ENCODE assay signal across 9 cellular contexts in genomic region chr18:55421612-55422381, GRCh38.
A peak's percentile ranks its signal among the peaks of the same experiment; 100 is the strongest.
DNase-seq lines count a peak whose midpoint lies in the region; ATAC-seq, FAIRE-seq and TF ChIP-seq lines count a peak whose summit lies in the region.
"Had no signal": no experiment of that assay in that cellular context is flagged by ENCODE, and none has a peak within 500 bp of the region (broad histone marks: within the 10 kb centered on the region; RNA-seq: fewer than 3 reads in every experiment).

No MANE protein-coding gene starts in this region.

- POLR2A ChIA-PET in activated CD8-positive, alpha-beta T cell treated with anti-CD3 and anti-CD28 coated beads for 36 hours (lab: Charles Lee): no interaction called here
- POLR2A ChIA-PET in CD8-positive, alpha-beta T cell (lab: Charles Lee): no interaction called here

- H3K9me3 ChIP-seq in SJSA1 (replicated peaks) (no peaks in the 10 kb centered on the region), endodermal cell (ENCODE audit: control insufficient read depth, low read length) (no peaks in the 10 kb centered on the region)
- no peaks in the 10 kb centered on the region for H3K9me3 ChIP-seq in CD8-positive, alpha-beta T cell (ENCODE audit: low read length)

- ATAC-seq in Right ventricle myocardium superior (ENCODE audit: poor library complexity) (peak; percentile 51), GM18502 (IDR thresholded peaks at IDR 0.05; ENCODE audit: poor library complexity, unreplicated experiment) (no peak)
- ATAC-seq in activated CD8-positive, alpha-beta T cell treated with anti-CD3 and anti-CD28 coated beads for 36 hours: no peak
- no peak for ATAC-seq in CD8-positive, alpha-beta T cell

- H3K4me3 Mint-ChIP-seq in endodermal cell: no peak overlapping the region
- H3K4me3 Mint-ChIP-seq in activated CD8-positive, alpha-beta T cell treated with anti-CD3 and anti-CD28 coated beads for 36 hours: no peak overlapping the region
- no peak overlapping the region for H3K4me3 Mint-ChIP-seq in CD8-positive, alpha-beta T cell
- H3K4me3 Mint-ChIP-seq: activated naive CD4-positive, alpha-beta T cell treated with anti-CD3 and anti-CD28 coated beads, Interleukin-2, amount 10 ng/mL, durations not matched to agents 7 days and 5 days had no signal

- H3K27me3 ChIP-seq in SJSA1 (replicated peaks) (no peaks in the 10 kb centered on the region), endodermal cell (ENCODE audit: control insufficient read depth, insufficient read depth, low read length, poor library complexity, severe bottlenecking) (no peaks in the 10 kb centered on the region)
- H3K27me3 ChIP-seq in CD8-positive, alpha-beta T cell (ENCODE audit: insufficient read depth, low read length): no peaks in the 10 kb centered on the region

- H3K27ac ChIP-seq in SJSA1: peak overlapping the region; percentile 65
- H3K27ac ChIP-seq in skin epidermis: peak overlapping the region in 20 of 21 experiments; percentile 18 to 92 (median 76)
- H3K27ac ChIP-seq in endodermal cell (ENCODE audit: low read depth, low read length): no peak overlapping the region
- no peak overlapping the region for H3K27ac ChIP-seq in CD8-positive, alpha-beta T cell (ENCODE audit: low read depth, low read length)

- H3K4me1 Mint-ChIP-seq in endodermal cell: peaks cover 51% of the 10 kb centered on the region
- H3K4me1 Mint-ChIP-seq in activated CD8-positive, alpha-beta T cell treated with anti-CD3 and anti-CD28 coated beads for 36 hours (ENCODE audit: low read depth): peaks cover 3% of the 10 kb centered on the region
- peaks cover 4% of the 10 kb centered on the region for H3K4me1 Mint-ChIP-seq in CD8-positive, alpha-beta T cell (ENCODE audit: low read depth)
- H3K4me1 Mint-ChIP-seq: activated naive CD4-positive, alpha-beta T cell treated with anti-CD3 and anti-CD28 coated beads, Interleukin-2, amount 10 ng/mL, durations not matched to agents 7 days and 5 days had no signal

- DNase-seq in GM12891 (ENCODE audit: insufficient read length, low spot score): no peak
- DNase-seq in SJSA1 (ENCODE audit: low read depth in 1 of 2, low spot score in 2 of 2): peak in 1 of 2 experiments; percentile 64
- DNase-seq in Right ventricle myocardium superior: no peak
- DNase-seq in endodermal cell: no peak
- DNase-seq in activated CD8-positive, alpha-beta T cell treated with anti-CD3 and anti-CD28 coated beads for 36 hours: no peak
- no peak for DNase-seq in CD8-positive, alpha-beta T cell
- DNase-seq: activated naive CD4-positive, alpha-beta T cell treated with anti-CD3 and anti-CD28 coated beads, Interleukin-2, amount 10 ng/mL, durations not matched to agents 7 days and 5 days had no signal

- 81% methylated on average over 7 of the region's 8 CpGs; no CpG with 5 or more reads in 1 of the 2 experiments for WGBS in endodermal cell (ENCODE audit: insufficient coverage in 1 of 2, insufficient read length in 1 of 2), 2 experiments

- no peaks in the 10 kb centered on the region for H3K27me3 Mint-ChIP-seq in endodermal cell (ENCODE audit: insufficient read depth)
- peaks cover 8% of the 10 kb centered on the region for H3K27me3 Mint-ChIP-seq in activated CD8-positive, alpha-beta T cell treated with anti-CD3 and anti-CD28 coated beads for 36 hours
- peaks cover 4% of the 10 kb centered on the region for H3K27me3 Mint-ChIP-seq in CD8-positive, alpha-beta T cell (ENCODE audit: low read depth)
- H3K27me3 Mint-ChIP-seq: activated naive CD4-positive, alpha-beta T cell treated with anti-CD3 and anti-CD28 coated beads, Interleukin-2, amount 10 ng/mL, durations not matched to agents 7 days and 5 days had no signal

- no peak for TF ChIP-seq POLR2A in GM12891 (IDR thresholded peaks at IDR 0.05; ENCODE audit: low read depth, low read length)

- intact Hi-C loops in Right ventricle myocardium superior (cut with DNase I): loop anchor here (5.0 kb wide), 1 partner anchor 166 kb away; the partner anchor contains the start of gene TCF4
- intact Hi-C loops in activated CD8-positive, alpha-beta T cell treated with anti-CD3 and anti-CD28 coated beads for 36 hours (cut with micrococcal nuclease): no loop called here
- intact Hi-C loops in CD8-positive, alpha-beta T cell (cut with DNase I, micrococcal nuclease): no loop called here

- no peak overlapping the region for H3K27ac Mint-ChIP-seq in endodermal cell
- no peak overlapping the region for H3K27ac Mint-ChIP-seq in activated CD8-positive, alpha-beta T cell treated with anti-CD3 and anti-CD28 coated beads for 36 hours
- H3K27ac Mint-ChIP-seq in CD8-positive, alpha-beta T cell: no peak overlapping the region
- H3K27ac Mint-ChIP-seq: activated naive CD4-positive, alpha-beta T cell treated with anti-CD3 and anti-CD28 coated beads, Interleukin-2, amount 10 ng/mL, durations not matched to agents 7 days and 5 days had no signal

- CTCF ChIA-PET in activated CD8-positive, alpha-beta T cell treated with anti-CD3 and anti-CD28 coated beads for 36 hours (lab: Charles Lee): no interaction called here
- CTCF ChIA-PET in CD8-positive, alpha-beta T cell (lab: Charles Lee): no interaction called here

- H3K9me3 Mint-ChIP-seq in endodermal cell: no peaks in the 10 kb centered on the region
- no peaks in the 10 kb centered on the region for H3K9me3 Mint-ChIP-seq in activated CD8-positive, alpha-beta T cell treated with anti-CD3 and anti-CD28 coated beads for 36 hours
- H3K9me3 Mint-ChIP-seq in CD8-positive, alpha-beta T cell: no peaks in the 10 kb centered on the region
- H3K9me3 Mint-ChIP-seq: activated naive CD4-positive, alpha-beta T cell treated with anti-CD3 and anti-CD28 coated beads, Interleukin-2, amount 10 ng/mL, durations not matched to agents 7 days and 5 days had no signal

- H3K4me3 ChIP-seq in SJSA1 (peak overlapping the region; percentile 14), skin epidermis (peak overlapping the region in 5 of 7 experiments; percentile 3 to 38 (median 30)), endodermal cell (ENCODE audit: low read length) (no peak overlapping the region)
- no peak overlapping the region for H3K4me3 ChIP-seq in CD8-positive, alpha-beta T cell (ENCODE audit: low read depth, low read length)

- H3K36me3 ChIP-seq in SJSA1 (no peaks in the 10 kb centered on the region), endodermal cell (ENCODE audit: control insufficient read depth, insufficient read depth, low read length) (no peaks in the 10 kb centered on the region)
- no peaks in the 10 kb centered on the region for H3K36me3 ChIP-seq in CD8-positive, alpha-beta T cell (ENCODE audit: insufficient read depth, low read length)

- FAIRE-seq in GM12891 (lab: Jason Lieb, UNC): peak; percentile 69

- H3K36me3 Mint-ChIP-seq in endodermal cell (ENCODE audit: low read depth): no peaks in the 10 kb centered on the region
- H3K36me3 Mint-ChIP-seq in activated CD8-positive, alpha-beta T cell treated with anti-CD3 and anti-CD28 coated beads for 36 hours (ENCODE audit: low read depth): no peaks in the 10 kb centered on the region
- H3K36me3 Mint-ChIP-seq in CD8-positive, alpha-beta T cell: no peaks in the 10 kb centered on the region
- H3K36me3 Mint-ChIP-seq: activated naive CD4-positive, alpha-beta T cell treated with anti-CD3 and anti-CD28 coated beads, Interleukin-2, amount 10 ng/mL, durations not matched to agents 7 days and 5 days had no signal

- no peak for TF ChIP-seq CTCF in endodermal cell (conservative IDR thresholded peaks at IDR 0.05)
- no peak for TF ChIP-seq CTCF in activated CD8-positive, alpha-beta T cell treated with anti-CD3 and anti-CD28 coated beads for 36 hours (IDR thresholded peaks at IDR 0.05)
- TF ChIP-seq CTCF in CD8-positive, alpha-beta T cell (IDR thresholded peaks at IDR 0.05): no peak

- peaks cover 20% of the 10 kb centered on the region for H3K4me1 ChIP-seq in SJSA1 (replicated peaks)
- H3K4me1 ChIP-seq in endodermal cell (ENCODE audit: control insufficient read depth, insufficient read depth, low read length): peaks cover 8% of the 10 kb centered on the region
- no peaks in the 10 kb centered on the region for H3K4me1 ChIP-seq in CD8-positive, alpha-beta T cell (ENCODE audit: insufficient read depth, low read length)

- no peak overlapping the region for H3K9ac ChIP-seq in endodermal cell (ENCODE audit: extremely low read depth, low read length, poor library complexity, severe bottlenecking)

TF ChIP-seq in GM12891, 5 proteins besides CTCF, POLR2A, EP300 and RAD21:
- TF ChIP-seq POLR2AphosphoS5 (IDR thresholded peaks at IDR 0.05; ENCODE audit: low read depth, low read length): no peak

Comparison
In these comparisons a context has a peak if more than half of its experiments do, and no peak if none do; other contexts are left out.
1. H3K27ac ChIP-seq: peak in SJSA1 (single experiment) and skin epidermis (20 of 21); none in endodermal cell (single experiment) and CD8-positive, alpha-beta T cell (single experiment).
2. H3K4me3 ChIP-seq: peak in SJSA1 (single experiment) and skin epidermis (5 of 7); none in endodermal cell (single experiment) and CD8-positive, alpha-beta T cell (single experiment).